Comparison of ENCODE assay signal across 14 cellular contexts in genomic region chr17:79944821-79945391, GRCh38.
DNase-seq lines count a peak whose midpoint lies in the region; ATAC-seq and TF ChIP-seq lines count a peak whose summit lies in the region.
"Had no signal": no experiment of that assay in that cellular context is flagged by ENCODE, and none has a peak within 500 bp of the region (broad histone marks: within the 10 kb centered on the region; RNA-seq: fewer than 3 reads in every experiment).

No MANE protein-coding gene starts in this region.

- H3K36me3 ChIP-seq in right atrium auricular region (peaks cover 39% of the 10 kb centered on the region), adrenal gland (replicated peaks in 1 of 2) (peaks cover 0 to 25% of the 10 kb centered on the region in 2 donors), upper lobe of right lung (peaks cover 16% of the 10 kb centered on the region)

- ATAC-seq in Right ventricle myocardium superior (ENCODE audit: poor library complexity) (no peak), upper lobe of right lung (no peak), GM19397 (IDR thresholded peaks at IDR 0.05; ENCODE audit: unreplicated experiment) (no peak), HG02642 (IDR thresholded peaks at IDR 0.05; ENCODE audit: poor library complexity, unreplicated experiment) (no peak)
- ATAC-seq: activated CD8-positive, alpha-beta T cell treated with anti-CD3 and anti-CD28 coated beads, Interleukin-2, amount 10 ng/mL, durations not matched to agents 7 days and 5 days; activated T-helper 17 cell treated with anti-CD3 and anti-CD28 coated beads, Interleukin-2, amount 50 U/mL, for 72 hours had no signal

- H3K9me3 ChIP-seq in right atrium auricular region (no peaks in the 10 kb centered on the region), adrenal gland (replicated peaks in 1 of 3) (no peaks in the 10 kb centered on the region), upper lobe of right lung (no peaks in the 10 kb centered on the region)

- no peak overlapping the region for H3K4me3 ChIP-seq in right atrium auricular region
- no peak overlapping the region for H3K4me3 ChIP-seq in adrenal gland
- H3K4me3 ChIP-seq in upper lobe of right lung, result no peak overlapping the region
- H3K4me3 ChIP-seq: K562 had no signal

- 93 to 97% (median 96%) methylated on average over 12 to 31 of the region's 31 CpGs for WGBS in adrenal gland, 4 donors

- peaks cover 0 to 3% of the 10 kb centered on the region in 2 donors for H3K4me1 ChIP-seq in right atrium auricular region
- H3K4me1 ChIP-seq in adrenal gland (replicated peaks in 1 of 2), result no peaks in the 10 kb centered on the region
- H3K4me1 ChIP-seq in upper lobe of right lung, result peaks cover 9% of the 10 kb centered on the region

- TF ChIP-seq CTCF in right atrium auricular region (IDR thresholded peaks at IDR 0.05), result no peak
- TF ChIP-seq CTCF in adrenal gland (IDR thresholded peaks at IDR 0.05), result no peak
- no peak for TF ChIP-seq CTCF in upper lobe of right lung (IDR thresholded peaks at IDR 0.05)

- H3K27ac ChIP-seq in right atrium auricular region (no peak overlapping the region), adrenal gland (no peak overlapping the region), upper lobe of right lung (no peak overlapping the region)

- intact Hi-C loops in Right ventricle myocardium superior (cut with DNase I), result no loop called here
- intact Hi-C loops in adrenal gland (cut with DNase I), result no loop called here
- intact Hi-C loops in upper lobe of right lung (cut with DNase I), result no loop called here

- DNase-seq in Right ventricle myocardium superior (peak; percentile 33), right atrium auricular region (ENCODE audit: low spot score) (no peak), adrenal gland (peak in 4 of 7 donors; percentile 4 to 18 (median 10)), mesenteric fat pad (ENCODE audit: low spot score) (peak; percentile 87), upper lobe of right lung (peak; percentile 62), NCI-H2196 (lab: John Stamatoyannopoulos, UW; ENCODE audit: unreplicated experiment) (no peak)
- DNase-seq: activated CD8-positive, alpha-beta T cell treated with anti-CD3 and anti-CD28 coated beads, Interleukin-2, amount 10 ng/mL, durations not matched to agents 7 days and 5 days; amniotic stem cell; NCI-H187; NCI-H446 had no signal

- no peak for TF ChIP-seq POLR2A in adrenal gland (IDR thresholded peaks at IDR 0.05)

- H3K27me3 ChIP-seq in right atrium auricular region (no peaks in the 10 kb centered on the region), adrenal gland (no peaks in the 10 kb centered on the region), upper lobe of right lung (no peaks in the 10 kb centered on the region)

Comparison
In these comparisons a context has a peak if more than half of its experiments do, and no peak if none do; other contexts are left out.
1. DNase-seq: peak in Right ventricle myocardium superior (single experiment), adrenal gland (4 of 7), mesenteric fat pad (single experiment) and upper lobe of right lung (single experiment); none in right atrium auricular region (single experiment) and NCI-H2196 (single experiment).